In genomic region chr21:38170283-38170682, GRCh38 we compare ENCODE assay signal across 9 cellular contexts.
DNase-seq lines count a peak whose midpoint lies in the region; ATAC-seq and TF ChIP-seq lines count a peak whose summit lies in the region.
"Had no signal": no experiment of that assay in that cellular context is flagged by ENCODE, and none has a peak within 500 bp of the region (broad histone marks: within the 10 kb centered on the region; RNA-seq: fewer than 3 reads in every experiment).

No MANE protein-coding gene starts in this region.

- no peak for TF ChIP-seq POLR2A in adrenal gland (IDR thresholded peaks at IDR 0.05)

- peak; percentile 32 for ATAC-seq in lung (ENCODE audit: insufficient read depth, low FRiP score)
- ATAC-seq in GM21619 (IDR thresholded peaks at IDR 0.05; ENCODE audit: unreplicated experiment) = no peak
- no peak for ATAC-seq in natural killer cell

- H3K27ac Mint-ChIP-seq in natural killer cell = no peak overlapping the region
- H3K27ac Mint-ChIP-seq: stimulated activated naive CD8-positive, alpha-beta T cell treated with anti-CD3 and anti-CD28 coated beads, Interleukin-15, Interleukin-2, amounts not matched to agents 100 ng/mL and 50 ng/mL, for 24 hours had no signal

- 30 to 57% (median 53%) methylated on average over 1 to 2 of the region's 2 CpGs for WGBS in adrenal gland, 4 donors
- WGBS in lung, 2 donors = 19 to 26% methylated on average over 2 of the region's 2 CpGs

- H3K36me3 Mint-ChIP-seq in natural killer cell = no peaks in the 10 kb centered on the region

- H3K4me1 Mint-ChIP-seq in natural killer cell = no peaks in the 10 kb centered on the region

- no peaks in the 10 kb centered on the region for H3K27me3 ChIP-seq in adrenal gland
- H3K27me3 ChIP-seq in lung (ENCODE audit: control insufficient read depth, insufficient read depth) = no peaks in the 10 kb centered on the region

- peak; percentile 75 for DNase-seq in CD1c-positive myeloid dendritic cell (ENCODE audit: extremely low spot score)
- DNase-seq in HCEC 1CT = peak; percentile 53
- DNase-seq in adrenal gland = peak in 3 of 7 donors; percentile 16 to 20 (median 18)
- peak; percentile 54 for DNase-seq in lung (ENCODE audit: low spot score)
- no peak for DNase-seq in NCI-H2107 treated with DMSO at 0.1 percent for 48 hours (lab: John Stamatoyannopoulos, UW; ENCODE audit: unreplicated experiment)
- DNase-seq in natural killer cell = no peak
- no peak for DNase-seq in foreskin melanocyte

- intact Hi-C loops in adrenal gland (cut with DNase I) = no loop called here
- intact Hi-C loops in natural killer cell (cut with micrococcal nuclease) = no loop called here

- H3K36me3 ChIP-seq in adrenal gland (replicated peaks in 1 of 2) (no peaks in the 10 kb centered on the region), lung (ENCODE audit: control insufficient read depth in 2 of 2, insufficient read depth in 2 of 2, low read length in 2 of 2) (no peaks in the 10 kb centered on the region)

- H3K9me3 Mint-ChIP-seq in natural killer cell = no peaks in the 10 kb centered on the region
- H3K9me3 Mint-ChIP-seq: stimulated activated naive CD8-positive, alpha-beta T cell treated with anti-CD3 and anti-CD28 coated beads, Interleukin-15, Interleukin-2, amounts not matched to agents 100 ng/mL and 50 ng/mL, for 24 hours had no signal

- TF ChIP-seq CTCF in adrenal gland (IDR thresholded peaks at IDR 0.05) (peak in 5 of 6 experiments; percentile 2 to 44 (median 27)), lung (IDR thresholded peaks at IDR 0.05; ENCODE audit: control extremely low read depth, extremely low read depth) (peak; percentile 39), natural killer cell (IDR thresholded peaks at IDR 0.05) (no peak)

- H3K27me3 Mint-ChIP-seq in natural killer cell (ENCODE audit: low read depth in 2 of 2) = peaks cover 4 to 17% of the 10 kb centered on the region in 2 donors

- H3K4me1 ChIP-seq in adrenal gland (replicated peaks in 1 of 2) = peaks cover 8 to 16% of the 10 kb centered on the region in 2 donors
- H3K4me1 ChIP-seq in lung (ENCODE audit: control insufficient read depth in 2 of 2, insufficient read depth in 2 of 2, low read length in 2 of 2) = peaks cover 0 to 12% of the 10 kb centered on the region in 2 donors

- H3K27ac ChIP-seq in adrenal gland = no peak overlapping the region
- H3K27ac ChIP-seq in lung (ENCODE audit: low read depth in 1 of 2, low read length in 1 of 2) = peak overlapping the region in 1 of 2 donors; percentile 54

- H3K4me3 Mint-ChIP-seq in natural killer cell = no peak overlapping the region
- H3K4me3 Mint-ChIP-seq: stimulated activated naive CD8-positive, alpha-beta T cell treated with anti-CD3 and anti-CD28 coated beads, Interleukin-15, Interleukin-2, amounts not matched to agents 100 ng/mL and 50 ng/mL, for 24 hours had no signal

- no peak overlapping the region for H3K4me3 ChIP-seq in adrenal gland
- no peak overlapping the region for H3K4me3 ChIP-seq in lung

- H3K9me3 ChIP-seq in adrenal gland (replicated peaks in 1 of 3) (no peaks in the 10 kb centered on the region), lung (ENCODE audit: control insufficient read depth in 2 of 2, insufficient read depth in 1 of 2, low read length in 1 of 2) (no peaks in the 10 kb centered on the region)

Comparison
In these comparisons a context has a peak if more than half of its experiments do, and no peak if none do; other contexts are left out.
1. DNase-seq: peak in CD1c-positive myeloid dendritic cell (single experiment), HCEC 1CT (single experiment) and lung (single experiment); none in NCI-H2107 treated with DMSO at 0.1 percent for 48 hours (single experiment), natural killer cell (single experiment) and foreskin melanocyte (single experiment).